ENCODE assay signal across 13 cellular contexts in the genomic region with DNA sequence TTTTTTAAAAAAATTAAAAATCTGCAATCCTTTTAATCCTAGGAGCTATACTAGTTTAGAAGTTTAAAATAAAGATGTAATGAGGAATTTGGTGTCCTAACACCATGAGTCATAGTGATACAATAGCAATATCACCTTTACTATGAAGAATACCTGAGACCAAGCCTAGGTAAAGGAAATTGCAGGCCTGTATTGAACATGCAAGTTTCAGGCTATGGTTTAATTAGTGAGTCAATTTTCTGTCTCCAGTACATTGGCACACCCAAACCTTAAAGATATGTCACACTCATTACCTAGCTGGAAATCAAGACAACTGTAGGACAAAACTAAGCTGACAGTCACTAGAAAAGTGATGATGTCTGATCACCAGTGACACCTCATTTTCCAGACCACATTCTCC. TPM values are rescaled to one million over a fixed set of nuclear protein-coding genes. Genes with fewer than 3 reads are reported as not detected.
A peak's percentile ranks its signal among the peaks of the same experiment; 100 is the strongest.
DNase-seq lines count a peak whose midpoint lies in the region; ATAC-seq and TF ChIP-seq lines count a peak whose summit lies in the region.
"Not testable (repeated sequence)": the region's sequence is repeated elsewhere in the genome, so short reads cannot be mapped to it uniquely, and the experiment has no call there.
"Had no signal": no experiment of that assay in that cellular context is flagged by ENCODE, and none has a peak within 500 bp of the region (broad histone marks: within the 10 kb centered on the region; RNA-seq: fewer than 3 reads in every experiment).

No MANE protein-coding gene starts in this region.

- H4K91ac ChIP-seq in IMR-90 (ENCODE audit: insufficient read depth, low read depth, low read length); trophoblast cell (ENCODE audit: low read depth, low read length): not testable (repeated sequence)

- not testable (repeated sequence) for H2AFZ ChIP-seq in IMR-90 (replicated peaks; ENCODE audit: low read length, poor library complexity); trophoblast cell (ENCODE audit: insufficient read depth, low read length, poor library complexity)

- H3K27ac Mint-ChIP-seq in CD4-positive, CD25-positive, alpha-beta regulatory T cell = peak overlapping the region in 2 of 3 donors; percentile 25 to 39
- not testable (repeated sequence) for H3K27ac Mint-ChIP-seq in activated T-helper 1 cell treated with anti-CD3 and anti-CD28 coated beads, Interleukin-12 subunit alpha, Interleukin-12 subunit beta, Interleukin-2, Interleukin-4 antibody, amounts not matched to agents 30 ng/mL and 10 ng/mL and 1 ng/mL, durations not matched to agents 14 hours and 24 hours and 36 hours; MCF 10A (ENCODE audit: low read depth, unreplicated experiment)

- not testable (repeated sequence) for H3K27ac ChIP-seq in CD4-positive, CD25-positive, alpha-beta regulatory T cell (ENCODE audit: insufficient read depth, low read length, poor library complexity, severe bottlenecking); IMR-90 (ENCODE audit: insufficient read depth, low read length); trophoblast cell (ENCODE audit: low read depth, low read length)
- peak overlapping the region; percentile 100 for H3K27ac ChIP-seq in epithelial cell of prostate

- POLR2A ChIA-PET in IMR-90 (lab: Charles Lee; ENCODE audit: unreplicated experiment) = not testable (repeated sequence)
- POLR2A ChIA-PET in MCF 10A (lab: Yijun Ruan, JAX) = interaction anchor here (0.7 to 1.4 kb wide), 4 partner anchors 11 to 310 kb away, joined by 3 read pairs; no protein-coding TSS in a partner anchor

- not testable (repeated sequence) for H3K4me2 ChIP-seq in IMR-90 (ENCODE audit: low read depth, low read length); trophoblast cell (ENCODE audit: low read length)

- not testable (repeated sequence) for DNase-seq in CD4-positive, CD25-positive, alpha-beta regulatory T cell; IMR-90; activated T-helper 1 cell treated with anti-CD3 and anti-CD28 coated beads, Interleukin-12 subunit alpha, Interleukin-12 subunit beta, Interleukin-2, Interleukin-4 antibody, amounts not matched to agents 30 ng/mL and 10 ng/mL and 1 ng/mL, durations not matched to agents 14 hours and 24 hours and 36 hours (ENCODE audit: low spot score); epithelial cell of prostate (ENCODE audit: low read depth, low spot score); left colon
- DNase-seq in MCF 10A (ENCODE audit: unreplicated experiment) (peak; percentile 46), trophoblast cell (peak in 1 of 2 donors; percentile 49)

- not testable (repeated sequence) for BruUV-seq in IMR-90 (replicated peaks; lab: Mats Ljungman, UMichigan); MCF 10A (replicated peaks; lab: Mats Ljungman, UMichigan)

- not testable (repeated sequence) for H3K9me3 ChIP-seq in CD4-positive, CD25-positive, alpha-beta regulatory T cell (ENCODE audit: control insufficient read depth in 2 of 2, low read length in 2 of 2); IMR-90 (ENCODE audit: control insufficient read depth, insufficient read depth, low read length); trophoblast cell (ENCODE audit: insufficient read depth, low read depth, low read length)

- H2BK120ac ChIP-seq in IMR-90 (ENCODE audit: low read depth, low read length) = peak overlapping the region; percentile 35
- H2BK120ac ChIP-seq in trophoblast cell (ENCODE audit: insufficient read depth, low read length, poor library complexity) = peak overlapping the region; percentile 17

- not testable (repeated sequence) for H4K5ac ChIP-seq in IMR-90 (ENCODE audit: low read depth, low read length)

- peak overlapping the region; percentile 58 for H3K4ac ChIP-seq in IMR-90 (ENCODE audit: low read depth, low read length)
- H3K4ac ChIP-seq in trophoblast cell (ENCODE audit: low read depth, low read length) = not testable (repeated sequence)

- not testable (repeated sequence) for H3K9ac ChIP-seq in IMR-90 (ENCODE audit: low read depth, low read length); trophoblast cell (ENCODE audit: low read length)

- H2BK15ac ChIP-seq in IMR-90 (ENCODE audit: low read depth, low read length) = not testable (repeated sequence)

- TF ChIP-seq POLR2A in IMR-90 (IDR thresholded peaks at IDR 0.05; ENCODE audit: low read depth, low read length) = not testable (repeated sequence)

- peaks cover 21% of the 10 kb centered on the region for H3K9me1 ChIP-seq in IMR-90 (ENCODE audit: insufficient read depth, low read length)

- H3K14ac ChIP-seq in IMR-90 (replicated peaks; ENCODE audit: low read depth, low read length) = peak overlapping the region; percentile 47; the same call in 1 of the 2 replicates
- not testable (repeated sequence) for H3K14ac ChIP-seq in trophoblast cell (ENCODE audit: low read length)

- H3K23ac ChIP-seq in IMR-90 (ENCODE audit: low read depth, low read length); trophoblast cell (ENCODE audit: low read length): not testable (repeated sequence)

- H3K56ac ChIP-seq in IMR-90 (ENCODE audit: extremely low read depth, insufficient read depth, low read length) = not testable (repeated sequence)

- TF ChIP-seq RAD21 in IMR-90 (IDR thresholded peaks at IDR 0.05; ENCODE audit: low read length) = not testable (repeated sequence)

- H3K36me3 ChIP-seq in CD4-positive, CD25-positive, alpha-beta regulatory T cell (ENCODE audit: control insufficient read depth, insufficient read depth, low read length); IMR-90 (ENCODE audit: control insufficient read depth, insufficient read depth, low read length); trophoblast cell (ENCODE audit: control insufficient read depth in 1 of 2, insufficient read depth in 2 of 2, low read length in 2 of 2): not testable (repeated sequence)

- peaks cover 20 to 46% (median 37%) of the 10 kb centered on the region in 4 donors for H3K4me1 Mint-ChIP-seq in CD4-positive, CD25-positive, alpha-beta regulatory T cell
- peaks cover 46% of the 10 kb centered on the region for H3K4me1 Mint-ChIP-seq in activated T-helper 1 cell treated with anti-CD3 and anti-CD28 coated beads, Interleukin-12 subunit alpha, Interleukin-12 subunit beta, Interleukin-2, Interleukin-4 antibody, amounts not matched to agents 30 ng/mL and 10 ng/mL and 1 ng/mL, durations not matched to agents 14 hours and 24 hours and 36 hours (ENCODE audit: low read depth)
- peaks cover 46% of the 10 kb centered on the region for H3K4me1 Mint-ChIP-seq in MCF 10A (ENCODE audit: insufficient read depth, unreplicated experiment)

- H4K12ac ChIP-seq in trophoblast cell (ENCODE audit: low read depth, low read length) = not testable (repeated sequence)

- peak overlapping the region; percentile 55; the same call in 1 of the 2 replicates for H2BK20ac ChIP-seq in IMR-90 (ENCODE audit: low read depth, low read length)

- peak overlapping the region; percentile 51; the same call in 1 of the 2 replicates for H2AK5ac ChIP-seq in IMR-90 (ENCODE audit: low read depth, low read length)
- H2AK5ac ChIP-seq in trophoblast cell (ENCODE audit: low read length) = not testable (repeated sequence)

- H3K27me3 Mint-ChIP-seq in CD4-positive, CD25-positive, alpha-beta regulatory T cell = peaks cover 10% of the 10 kb centered on the region
- not testable (repeated sequence) for H3K27me3 Mint-ChIP-seq in activated T-helper 1 cell treated with anti-CD3 and anti-CD28 coated beads, Interleukin-12 subunit alpha, Interleukin-12 subunit beta, Interleukin-2, Interleukin-4 antibody, amounts not matched to agents 30 ng/mL and 10 ng/mL and 1 ng/mL, durations not matched to agents 14 hours and 24 hours and 36 hours (ENCODE audit: insufficient read depth); MCF 10A (ENCODE audit: insufficient read depth, unreplicated experiment)

- not testable (repeated sequence) for H3K18ac ChIP-seq in IMR-90 (ENCODE audit: low read depth, low read length); trophoblast cell (ENCODE audit: low read length)

- not testable (repeated sequence) for TF ChIP-seq CTCF in IMR-90 (conservative IDR thresholded peaks at IDR 0.05; ENCODE audit: low read depth, low read length); MCF 10A (IDR thresholded peaks at IDR 0.05; ENCODE audit: unreplicated experiment)

- not testable (repeated sequence) for H3K36me3 Mint-ChIP-seq in CD4-positive, CD25-positive, alpha-beta regulatory T cell; activated T-helper 1 cell treated with anti-CD3 and anti-CD28 coated beads, Interleukin-12 subunit alpha, Interleukin-12 subunit beta, Interleukin-2, Interleukin-4 antibody, amounts not matched to agents 30 ng/mL and 10 ng/mL and 1 ng/mL, durations not matched to agents 14 hours and 24 hours and 36 hours (ENCODE audit: low read depth); MCF 10A (ENCODE audit: insufficient read depth, unreplicated experiment)

- not testable (repeated sequence) for H3K79me1 ChIP-seq in IMR-90 (ENCODE audit: low read depth in 1 of 2, low read length in 2 of 2)
- H3K79me1 ChIP-seq in trophoblast cell (ENCODE audit: low read length) = peaks cover 24% of the 10 kb centered on the region

- not testable (repeated sequence) for H2AK9ac ChIP-seq in IMR-90 (replicated peaks; ENCODE audit: low read depth, low read length, poor library complexity)

- dilution Hi-C loops in IMR-90 (cut with HindIII; ENCODE audit: low sequenced_read_pairs, unreplicated experiment) = not testable (repeated sequence)

- in situ Hi-C loops in IMR-90 (cut with MboI; ENCODE audit: low sequenced_read_pairs) = not testable (repeated sequence)

- H2BK12ac ChIP-seq in trophoblast cell (ENCODE audit: low read length) = peak overlapping the region; percentile 61

- CTCF ChIA-PET in IMR-90 (lab: Yijun Ruan, JAX) = not testable (repeated sequence)
- CTCF ChIA-PET in MCF 10A (lab: Yijun Ruan, JAX) = interaction anchor here (0.6 to 3.0 kb wide), 4 partner anchors 14 to 822 kb away, joined by 3 to 11 read pairs (median 4); no protein-coding TSS in a partner anchor

- not testable (repeated sequence) for H3K9me3 Mint-ChIP-seq in CD4-positive, CD25-positive, alpha-beta regulatory T cell; activated T-helper 1 cell treated with anti-CD3 and anti-CD28 coated beads, Interleukin-12 subunit alpha, Interleukin-12 subunit beta, Interleukin-2, Interleukin-4 antibody, amounts not matched to agents 30 ng/mL and 10 ng/mL and 1 ng/mL, durations not matched to agents 14 hours and 24 hours and 36 hours; MCF 10A (ENCODE audit: unreplicated experiment)

- not testable (repeated sequence) for H3K27me3 ChIP-seq in CD4-positive, CD25-positive, alpha-beta regulatory T cell (ENCODE audit: control insufficient read depth, insufficient read depth, low read length); IMR-90 (ENCODE audit: control insufficient read depth, insufficient read depth, low read length); trophoblast cell (ENCODE audit: insufficient read depth, low read length)

- H4K8ac ChIP-seq in IMR-90 (ENCODE audit: low read depth in 2 of 2, low read length in 2 of 2); trophoblast cell (ENCODE audit: low read depth, low read length): not testable (repeated sequence)

- H3K4me3 ChIP-seq in CD4-positive, CD25-positive, alpha-beta regulatory T cell (ENCODE audit: low read depth, low read length); IMR-90 (ENCODE audit: insufficient read depth, low read depth, low read length); trophoblast cell (ENCODE audit: low read depth, low read length): not testable (repeated sequence)

- H3K4me3 Mint-ChIP-seq in CD4-positive, CD25-positive, alpha-beta regulatory T cell = peak overlapping the region in 1 of 4 donors; percentile 30
- H3K4me3 Mint-ChIP-seq in activated T-helper 1 cell treated with anti-CD3 and anti-CD28 coated beads, Interleukin-12 subunit alpha, Interleukin-12 subunit beta, Interleukin-2, Interleukin-4 antibody, amounts not matched to agents 30 ng/mL and 10 ng/mL and 1 ng/mL, durations not matched to agents 14 hours and 24 hours and 36 hours = peak overlapping the region; percentile 12
- H3K4me3 Mint-ChIP-seq in MCF 10A (ENCODE audit: unreplicated experiment) = not testable (repeated sequence)

- H2BK5ac ChIP-seq in IMR-90 (ENCODE audit: low read depth, low read length, poor library complexity, severe bottlenecking); trophoblast cell (ENCODE audit: low read depth, low read length, poor library complexity): not testable (repeated sequence)

- H3K4me1 ChIP-seq in CD4-positive, CD25-positive, alpha-beta regulatory T cell (ENCODE audit: control insufficient read depth, insufficient read depth, low read length, poor library complexity, severe bottlenecking) = peaks cover 27% of the 10 kb centered on the region
- H3K4me1 ChIP-seq in IMR-90 (ENCODE audit: control insufficient read depth, insufficient read depth, low read length) (peaks cover 17% of the 10 kb centered on the region), trophoblast cell (ENCODE audit: control insufficient read depth in 1 of 2, insufficient read depth in 2 of 2, low read length in 2 of 2) (peaks cover 16 to 21% of the 10 kb centered on the region in 2 experiments)

- intact Hi-C loops in IMR-90 (cut with micrococcal nuclease); activated T-helper 1 cell treated with anti-CD3 and anti-CD28 coated beads, Interleukin-12 subunit alpha, Interleukin-12 subunit beta, Interleukin-2, Interleukin-4 antibody, amounts not matched to agents 30 ng/mL and 10 ng/mL and 1 ng/mL, durations not matched to agents 14 hours and 24 hours and 36 hours (cut with micrococcal nuclease); MCF 10A (cut with micrococcal nuclease); left colon (cut with DNase I, micrococcal nuclease): not testable (repeated sequence)

- not testable (repeated sequence) for H3K79me2 ChIP-seq in trophoblast cell (ENCODE audit: control insufficient read depth, insufficient read depth, low read length, poor library complexity)

- not testable (repeated sequence) for ATAC-seq in CD4-positive, CD25-positive, alpha-beta regulatory T cell (ENCODE audit: low read depth in 2 of 2); IMR-90 (ENCODE audit: low read depth)
- peak; percentile 10 for ATAC-seq in activated CD4-positive, CD25-positive, alpha-beta regulatory T cell treated with anti-CD3 and anti-CD28 coated beads, Interleukin-2, amount 50 U/mL, for 24 hours
- peak; percentile 44 for ATAC-seq in left colon

- not testable (repeated sequence) for H4K20me1 ChIP-seq in IMR-90 (ENCODE audit: insufficient read depth, low read length)

RNA-seq across cellular contexts. Expression of a gene that starts 6.7 kb away (rescaled TPM):
- total RNA-seq in CD4-positive, CD25-positive, alpha-beta regulatory T cell = 66.6 TPM
- 100 to 1,000 TPM in 3 of 4 donors, 10 to 100 TPM in 1; 98.1 to 123 (median 110) TPM for polyA plus RNA-seq in CD4-positive, CD25-positive, alpha-beta regulatory T cell
- total RNA-seq in IMR-90 (2012; rRNA removed) = 3.9 and 4.2 TPM in 2 replicates
- polyA plus RNA-seq in IMR-90 (2012; rRNA removed) = 14.5 and 17.0 TPM in 2 replicates
- 13.7 and 14.6 TPM in 2 replicates for polyA plus RNA-seq in IMR-90 (2012; cell fraction: cytosol; rRNA removed)
- 47.9 and 58.8 TPM in 2 replicates for polyA plus RNA-seq in IMR-90 (2012; cell fraction: nucleus; rRNA removed; ENCODE audit: low replicate concordance)
- total RNA-seq in activated T-helper 1 cell treated with anti-CD3 and anti-CD28 coated beads, Interleukin-12 subunit alpha, Interleukin-12 subunit beta, Interleukin-2, Interleukin-4 antibody, amounts not matched to agents 30 ng/mL and 10 ng/mL and 1 ng/mL, durations not matched to agents 14 hours and 24 hours and 36 hours = 51.6 and 55.4 TPM in 2 replicates
- 602 and 797 TPM in 2 replicates for total RNA-seq in MCF 10A (2022)
- total RNA-seq in left colon = 10 to 100 TPM; 45.6 to 54.2 TPM
- 106 and 107 TPM in 2 replicates for polyA plus RNA-seq in trophoblast cell (2013)

RNA-seq across cellular contexts. Expression of a gene that starts 47.0 kb away (rescaled TPM):
- not detected for total RNA-seq in CD4-positive, CD25-positive, alpha-beta regulatory T cell
- polyA plus RNA-seq in CD4-positive, CD25-positive, alpha-beta regulatory T cell = not detected
- total RNA-seq in IMR-90 (2012; rRNA removed) = not detected in 2 replicates
- not detected in 2 replicates for polyA plus RNA-seq in IMR-90 (2012; rRNA removed)
- polyA plus RNA-seq in IMR-90 (2012; cell fraction: cytosol; rRNA removed) = not detected in 2 replicates
- polyA plus RNA-seq in IMR-90 (2012; cell fraction: nucleus; rRNA removed; ENCODE audit: low replicate concordance) = not detected in 2 replicates
- total RNA-seq in activated T-helper 1 cell treated with anti-CD3 and anti-CD28 coated beads, Interleukin-12 subunit alpha, Interleukin-12 subunit beta, Interleukin-2, Interleukin-4 antibody, amounts not matched to agents 30 ng/mL and 10 ng/mL and 1 ng/mL, durations not matched to agents 14 hours and 24 hours and 36 hours = 0.10 and 0.31 TPM in 2 replicates
- 0.37 and 0.52 TPM in 2 replicates for total RNA-seq in MCF 10A (2022)
- total RNA-seq in left colon = not detected
- polyA plus RNA-seq in trophoblast cell (2013) = 0.22 and 0.25 TPM in 2 replicates
- total RNA-seq: GM23248, HT-29 had no signal
- polyA plus RNA-seq: GM23248 had no signal

RNA-seq across cellular contexts. Expression of a gene that starts 53.5 kb away (rescaled TPM):
- total RNA-seq in CD4-positive, CD25-positive, alpha-beta regulatory T cell = not detected
- not detected for polyA plus RNA-seq in CD4-positive, CD25-positive, alpha-beta regulatory T cell
- total RNA-seq in IMR-90 (2012; rRNA removed) = not detected in 2 replicates
- polyA plus RNA-seq in IMR-90 (2012; rRNA removed) = not detected in 2 replicates
- not detected in 2 replicates for polyA plus RNA-seq in IMR-90 (2012; cell fraction: cytosol; rRNA removed)
- polyA plus RNA-seq in IMR-90 (2012; cell fraction: nucleus; rRNA removed; ENCODE audit: low replicate concordance) = not detected in 2 replicates
- total RNA-seq in activated T-helper 1 cell treated with anti-CD3 and anti-CD28 coated beads, Interleukin-12 subunit alpha, Interleukin-12 subunit beta, Interleukin-2, Interleukin-4 antibody, amounts not matched to agents 30 ng/mL and 10 ng/mL and 1 ng/mL, durations not matched to agents 14 hours and 24 hours and 36 hours = not detected in 2 replicates
- total RNA-seq in MCF 10A (2022) = 0.22 TPM in 1 of 2 replicates, not detected in the other
- not detected for total RNA-seq in left colon
- 4.0 and 4.8 TPM in 2 replicates for polyA plus RNA-seq in trophoblast cell (2013)
- total RNA-seq: Daoy, GM23248, H7, HT-29 had no signal
- polyA plus RNA-seq: BJ, GM23248 had no signal
